ENCODE assay signal across 8 cellular contexts in genomic region chr16:87391324-87391949, GRCh38. TPM values are rescaled to one million over a fixed set of nuclear protein-coding genes. Genes with fewer than 3 reads are reported as not detected.
DNase-seq lines count a peak whose midpoint lies in the region; ATAC-seq, FAIRE-seq and TF ChIP-seq lines count a peak whose summit lies in the region.

No MANE protein-coding gene starts in this region.

- peak in 1 of 2 experiments; percentile 1; a peak in 5 of 6 replicates for ATAC-seq in A549
- peak; percentile 6 for ATAC-seq in GM18511 (IDR thresholded peaks at IDR 0.05; ENCODE audit: unreplicated experiment)

- H3K9ac ChIP-seq in colonic mucosa (ENCODE audit: low read depth in 2 of 2, low read length in 2 of 2) = peak overlapping the region; percentile 88 to 96

- POLR2A ChIA-PET in A549 (lab: Yijun Ruan, JAX) = interaction anchor here (0.7 kb wide), 1 partner anchor 74 kb away, joined by 3 read pairs; the partner anchor contains the start of gene C16orf95

- TF ChIP-seq POLR2A in A549 (IDR thresholded peaks at IDR 0.05; ENCODE audit: low read length) = no peak

- TF ChIP-seq CTCF in A549 (IDR thresholded peaks at IDR 0.05) (no peak), colonic mucosa (IDR thresholded peaks at IDR 0.05) (no peak), type B pancreatic cell (conservative IDR thresholded peaks at IDR 0.05) (no peak)

- H3K9me3 ChIP-seq in A549 = no peaks in the 10 kb centered on the region
- no peaks in the 10 kb centered on the region for H3K9me3 ChIP-seq in colonic mucosa

- H3K4me3 Mint-ChIP-seq in type B pancreatic cell = peak overlapping the region; percentile 93

- peak in 1 of 2 experiments; percentile 47 for DNase-seq in A549 (ENCODE audit: low read depth in 1 of 2, low spot score in 1 of 2)
- peak; percentile 47 for DNase-seq in NCI-H69 (lab: John Stamatoyannopoulos, UW)
- DNase-seq in colonic mucosa = peak; percentile 65
- DNase-seq in medulla oblongata (ENCODE audit: extremely low spot score) = peak; percentile 64
- DNase-seq in type B pancreatic cell (ENCODE audit: extremely low spot score, unreplicated experiment) = no peak
- no peak for DNase-seq in hippocampal formation (lab: John Stamatoyannopoulos, UW)
- DNase-seq in glomerular visceral epithelial cell (ENCODE audit: extremely low spot score) = no peak

- peak overlapping the region; percentile 98 to 99 for H3K27ac ChIP-seq in A549
- H3K27ac ChIP-seq in colonic mucosa = peak overlapping the region; percentile 95

- 26% methylated on average over 23 of the region's 44 CpGs for WGBS in A549 (ENCODE audit: missing lambda C conversion rate)

- H3K27me3 ChIP-seq in colonic mucosa = no peaks in the 10 kb centered on the region

- peak overlapping the region; percentile 85 for H3K4me2 ChIP-seq in A549

- 0 out of 5 replicates have a peak, but pooled peaks of 1 of the 2 experiments have one; percentile 16 for TF ChIP-seq EP300 in A549 (IDR thresholded peaks at IDR 0.05)

- peak overlapping the region; percentile 97 for H3K27ac Mint-ChIP-seq in type B pancreatic cell

- TF ChIP-seq RAD21 in A549 (conservative IDR thresholded peaks at IDR 0.05 in 1 of 2, IDR thresholded peaks at IDR 0.05 in 1 of 2) = no peak

- H3K36me3 ChIP-seq in colonic mucosa = no peaks in the 10 kb centered on the region

- H3K4me3 ChIP-seq in A549 (peak overlapping the region; percentile 88), colonic mucosa (peak overlapping the region; percentile 59)

- H3K36me3 Mint-ChIP-seq in type B pancreatic cell = peaks cover 8% of the 10 kb centered on the region

- no peak for FAIRE-seq in A549 (lab: Jason Lieb, UNC)

- H3K27me3 Mint-ChIP-seq in type B pancreatic cell = no peaks in the 10 kb centered on the region

- CTCF ChIA-PET in A549 (lab: Yijun Ruan, JAX) = no interaction called here

- peaks cover 52% of the 10 kb centered on the region for H3K4me1 ChIP-seq in A549
- H3K4me1 ChIP-seq in colonic mucosa = peaks cover 17% of the 10 kb centered on the region

- intact Hi-C loops in colonic mucosa (cut with DNase I) = loop anchor here (5.0 kb wide), 1 partner anchor 74 kb away; the partner anchor contains the start of gene C16orf95

- peaks cover 43% of the 10 kb centered on the region for H3K4me1 Mint-ChIP-seq in type B pancreatic cell (ENCODE audit: unreplicated experiment)

- H3K9me3 Mint-ChIP-seq in type B pancreatic cell = no peaks in the 10 kb centered on the region

TF ChIP-seq in A549, 52 proteins besides CTCF, POLR2A, EP300 and RAD21 (continues in another document):
- TF ChIP-seq BCL3 (IDR thresholded peaks at IDR 0.05) (no peak), MAFK (IDR thresholded peaks at IDR 0.05; ENCODE audit: partially characterized antibody) (no peak), ATOH8 (CRISPR knock-in tag; IDR thresholded peaks at IDR 0.05; ENCODE audit: low read depth) (no peak), FOXS1 (CRISPR knock-in tag; IDR thresholded peaks at IDR 0.05) (no peak), TFCP2L1 (CRISPR knock-in tag; IDR thresholded peaks at IDR 0.05) (no peak), ESRRA (IDR thresholded peaks at IDR 0.05; ENCODE audit: borderline replicate concordance, low read length) (no peak), HMGXB4 (CRISPR knock-in tag; IDR thresholded peaks at IDR 0.05; ENCODE audit: borderline replicate concordance) (no peak; the same call in 1 of the 2 replicates), CHD2 (IDR thresholded peaks at IDR 0.05; ENCODE audit: low read length, partially characterized antibody) (no peak), PBX3 (IDR thresholded peaks at IDR 0.05) (no peak), E2F6 (IDR thresholded peaks at IDR 0.05; ENCODE audit: borderline replicate concordance, low read depth) (peak; percentile 59; the same call in 1 of the 2 replicates), HOXB5 (CRISPR knock-in tag; IDR thresholded peaks at IDR 0.05) (0 out of 2 replicates have a peak, but pooled peaks have one; percentile 29), HDAC2 (IDR thresholded peaks at IDR 0.05) (no peak), NR3C1 (IDR thresholded peaks at IDR 0.05) (no peak)

RNA-seq across cellular contexts. Expression of gene MAP1LC3B, which starts 0.7 kb away (rescaled TPM):
- polyA plus RNA-seq in A549 (2011; rRNA removed) (52.3 and 77.7 TPM in 2 replicates), A549 (2017; fragmentation: RNase III; extraction: RNeasy Plus Mini Kit Qiagen cat#74134 plus additional on column Dnase treatment) (92.6 to 95.1 TPM (median 94.1 TPM) in 3 replicates)
- polyA plus RNA-seq in A549 (2012; cell fraction: cytosol; rRNA removed) = 22.1 and 24.5 TPM in 2 replicates
- 7.4 and 14.0 TPM in 2 replicates for polyA plus RNA-seq in A549 (2012; cell fraction: nucleus; rRNA removed)
- 23.4 and 27.7 TPM in 2 replicates for polyA minus RNA-seq in A549 (2011; rRNA and poly(A)+ RNA removed)
- total RNA-seq in colonic mucosa (10 to 100 TPM; 45.0 to 83.0 TPM), type B pancreatic cell (ENCODE audit: low replicate concordance) (44.4 and 58.5 TPM in 2 replicates)

RNA-seq across cellular contexts. Expression of gene FBXO31, which starts 7.9 kb away (rescaled TPM):
- polyA plus RNA-seq in A549 (2011; rRNA removed) = 10.5 and 11.1 TPM in 2 replicates
- polyA plus RNA-seq in A549 (2012; cell fraction: cytosol; rRNA removed) = 12.8 and 16.5 TPM in 2 replicates
- polyA plus RNA-seq in A549 (2012; cell fraction: nucleus; rRNA removed) = 49.4 and 61.3 TPM in 2 replicates
- 11.1 to 13.3 TPM (median 11.9 TPM) in 3 replicates for polyA plus RNA-seq in A549 (2017; fragmentation: RNase III; extraction: RNeasy Plus Mini Kit Qiagen cat#74134 plus additional on column Dnase treatment)
- 20.6 and 22.3 TPM in 2 replicates for polyA minus RNA-seq in A549 (2011; rRNA and poly(A)+ RNA removed)
- 10 to 100 TPM; 35.1 to 52.3 TPM for total RNA-seq in colonic mucosa
- 26.5 and 35.1 TPM in 2 replicates for total RNA-seq in type B pancreatic cell (ENCODE audit: low replicate concordance)

Comparison
In these comparisons a context has a peak if more than half of its experiments do, and no peak if none do; other contexts are left out.
1. DNase-seq: peak in NCI-H69 (single experiment), colonic mucosa (single experiment) and medulla oblongata (single experiment); none in type B pancreatic cell (single experiment), hippocampal formation (0 of 2) and glomerular visceral epithelial cell (single experiment).